ENCODE assay signal across 8 cellular contexts in genomic region chr2:112690853-112691390, GRCh38. TPM values are rescaled to one million over a fixed set of nuclear protein-coding genes. Genes with fewer than 3 reads are reported as not detected.
DNase-seq lines count a peak whose midpoint lies in the region; ATAC-seq, FAIRE-seq and TF ChIP-seq lines count a peak whose summit lies in the region.

No MANE protein-coding gene starts in this region.

- no peak overlapping the region for H3K4me3 ChIP-seq in SJCRH30
- H3K4me3 ChIP-seq in uterus = no peak overlapping the region

- H3K27ac ChIP-seq in SJCRH30 (no peak overlapping the region), uterus (no peak overlapping the region)

- TF ChIP-seq POLR2A in GM12891 (IDR thresholded peaks at IDR 0.05; ENCODE audit: low read depth, low read length) (no peak), uterus (IDR thresholded peaks at IDR 0.05) (no peak)

- H3K9me3 ChIP-seq in SJCRH30 (replicated peaks) (no peaks in the 10 kb centered on the region), uterus (no peaks in the 10 kb centered on the region)

- 0 out of 2 replicates have a peak, but pooled peaks cover 3% of the 10 kb centered on the region for H3K27me3 ChIP-seq in SJCRH30
- H3K27me3 ChIP-seq in uterus = no peaks in the 10 kb centered on the region

- ATAC-seq in HG03442 (IDR thresholded peaks at IDR 0.05; ENCODE audit: unreplicated experiment) (peak; percentile 45), HG02884 (IDR thresholded peaks at IDR 0.05; ENCODE audit: unreplicated experiment) (no peak)

- H3K36me3 ChIP-seq in SJCRH30 = no peaks in the 10 kb centered on the region
- no peaks in the 10 kb centered on the region for H3K36me3 ChIP-seq in uterus

- no peak for DNase-seq in GM12891 (ENCODE audit: insufficient read length, low spot score)
- DNase-seq in SJCRH30 = peak; percentile 46 to 58
- DNase-seq in activated gamma-delta T cell treated with anti-CD3 and anti-CD28 coated beads, Interleukin-2, amount 50 U/mL, for 16 hours (ENCODE audit: low read depth) = peak; percentile 44
- DNase-seq in globus pallidus (ENCODE audit: low spot score) = peak; percentile 61
- peak; percentile 79 for DNase-seq in pons (ENCODE audit: low spot score)
- DNase-seq in uterus = peak in 1 of 2 donors; percentile 29

- H3K4me1 ChIP-seq in SJCRH30 = peaks cover 10% of the 10 kb centered on the region
- no peaks in the 10 kb centered on the region for H3K4me1 ChIP-seq in uterus

- FAIRE-seq in GM12891 (lab: Jason Lieb, UNC) = peak; percentile 78

- intact Hi-C loops in uterus (cut with DNase I; ENCODE audit: low total_unique reads) = no loop called here

- TF ChIP-seq CTCF in uterus (IDR thresholded peaks at IDR 0.05) = peak in 3 of 4 experiments; percentile 16 to 57 (median 44)

TF ChIP-seq in GM12891, 5 proteins besides CTCF, POLR2A, EP300 and RAD21:
- TF ChIP-seq POU2F2 (IDR thresholded peaks at IDR 0.05; ENCODE audit: low read depth, low read length) = 0 out of 2 replicates have a peak, but pooled peaks have one; percentile 34
- TF ChIP-seq SPI1 (IDR thresholded peaks at IDR 0.05; ENCODE audit: low read depth, low read length) = no peak
- no peak for TF ChIP-seq TAF1 (IDR thresholded peaks at IDR 0.05; ENCODE audit: low read depth, low read length)
- TF ChIP-seq POLR2AphosphoS5 (IDR thresholded peaks at IDR 0.05; ENCODE audit: low read depth, low read length) = no peak
- TF ChIP-seq PAX5 (IDR thresholded peaks at IDR 0.05; ENCODE audit: insufficient read depth, low read length, severe bottlenecking) = no peak

RNA-seq across cellular contexts. Expression of gene NT5DC4, which starts 29.9 kb away (rescaled TPM):
- 2.1 TPM for polyA plus RNA-seq in GM12891 (2012; ENCODE audit: low read depth, missing spikeins)
- not detected in 2 replicates for total RNA-seq in SJCRH30 (2014; rRNA removed; shearing (Covaris generic))
- total RNA-seq in uterus = not detected

RNA-seq across cellular contexts. Expression of gene SLC20A1, which starts 45.2 kb away (rescaled TPM):
- polyA plus RNA-seq in GM12891 (2012; ENCODE audit: low read depth, missing spikeins) = 21.8 TPM
- 69.5 and 83.7 TPM in 2 replicates for total RNA-seq in SJCRH30 (2014; rRNA removed; shearing (Covaris generic))
- total RNA-seq in uterus = 10 to 100 TPM; 11.5 to 30.6 (median 24.4) TPM
